In the genomic region with DNA sequence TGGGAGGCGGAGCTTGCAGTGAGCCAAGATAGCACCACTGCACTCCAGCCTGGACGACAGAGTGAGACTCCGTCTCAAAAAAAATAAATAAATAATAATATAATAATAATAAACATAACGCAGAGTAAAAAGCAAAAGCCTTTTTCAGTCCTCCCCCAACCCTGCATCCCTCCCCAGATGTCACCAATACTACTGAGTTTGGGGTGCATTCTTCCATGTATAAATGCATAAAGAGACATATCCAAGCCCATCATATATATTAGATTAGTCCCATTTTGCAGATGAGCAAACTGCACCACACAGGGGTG, we compare ENCODE assay signal across 8 cellular contexts. TPM values are rescaled to one million over a fixed set of nuclear protein-coding genes. Genes with fewer than 3 reads are reported as not detected.
DNase-seq lines count a peak whose midpoint lies in the region; ATAC-seq and TF ChIP-seq lines count a peak whose summit lies in the region.

No MANE protein-coding gene starts in this region.

- in situ Hi-C loops in GM13977 (cut with MboI; ENCODE audit: low pct_unique_long_range_greater_than_20kb, low sequenced_read_pairs, unreplicated experiment), result loop anchor here (25.0 kb wide), 1 partner anchor 286 kb away; a partner anchor contains a TSS

- no peaks in the 10 kb centered on the region for H3K36me3 ChIP-seq in stomach

- peaks cover 31% of the 10 kb centered on the region for H3K27me3 Mint-ChIP-seq in activated CD4-positive, alpha-beta T cell treated with anti-CD3 and anti-CD28 coated beads for 36 hours
- H3K27me3 Mint-ChIP-seq in activated naive CD8-positive, alpha-beta T cell treated with anti-CD3 and anti-CD28 coated beads, Interleukin-2, amount 10 ng/mL, durations not matched to agents 7 days and 5 days, result peaks cover 46% of the 10 kb centered on the region
- H3K27me3 Mint-ChIP-seq in immature natural killer cell (ENCODE audit: low read depth in 3 of 3), result peaks cover 2 to 19% (median 12%) of the 10 kb centered on the region in 3 donors

- no peaks in the 10 kb centered on the region for H3K27me3 ChIP-seq in stomach

- no peak overlapping the region for H3K27ac Mint-ChIP-seq in activated CD4-positive, alpha-beta T cell treated with anti-CD3 and anti-CD28 coated beads for 36 hours
- no peak overlapping the region for H3K27ac Mint-ChIP-seq in activated naive CD8-positive, alpha-beta T cell treated with anti-CD3 and anti-CD28 coated beads, Interleukin-2, amount 10 ng/mL, durations not matched to agents 7 days and 5 days
- no peak overlapping the region for H3K27ac Mint-ChIP-seq in immature natural killer cell

- CTCF ChIA-PET in activated CD4-positive, alpha-beta T cell treated with anti-CD3 and anti-CD28 coated beads for 36 hours (lab: Charles Lee), result interaction anchor here (0.9 to 1.0 kb wide), 5 partner anchors 12 to 79 kb away, joined by 3 to 4 read pairs (median 3); no protein-coding TSS in a partner anchor

- H3K9me3 ChIP-seq in stomach, result no peaks in the 10 kb centered on the region

- no peak for TF ChIP-seq EP300 in stomach (IDR thresholded peaks at IDR 0.05)

- H3K4me1 Mint-ChIP-seq in activated CD4-positive, alpha-beta T cell treated with anti-CD3 and anti-CD28 coated beads for 36 hours, result peaks cover 31% of the 10 kb centered on the region
- peaks cover 18% of the 10 kb centered on the region for H3K4me1 Mint-ChIP-seq in activated naive CD8-positive, alpha-beta T cell treated with anti-CD3 and anti-CD28 coated beads, Interleukin-2, amount 10 ng/mL, durations not matched to agents 7 days and 5 days
- peaks cover 9 to 18% of the 10 kb centered on the region in 2 donors for H3K4me1 Mint-ChIP-seq in immature natural killer cell

- no peak for ATAC-seq in activated CD4-positive, alpha-beta T cell treated with anti-CD3 and anti-CD28 coated beads for 36 hours
- ATAC-seq in activated naive CD8-positive, alpha-beta T cell treated with anti-CD3 and anti-CD28 coated beads, Interleukin-2, amount 10 ng/mL, durations not matched to agents 7 days and 5 days (ENCODE audit: low read depth), result no peak
- ATAC-seq in HG03097 (IDR thresholded peaks at IDR 0.05; ENCODE audit: low FRiP score, unreplicated experiment) (no peak), GM18498 (IDR thresholded peaks at IDR 0.05; ENCODE audit: unreplicated experiment) (no peak)

- no peaks in the 10 kb centered on the region for H3K9me3 Mint-ChIP-seq in activated CD4-positive, alpha-beta T cell treated with anti-CD3 and anti-CD28 coated beads for 36 hours (ENCODE audit: low read depth)
- H3K9me3 Mint-ChIP-seq in activated naive CD8-positive, alpha-beta T cell treated with anti-CD3 and anti-CD28 coated beads, Interleukin-2, amount 10 ng/mL, durations not matched to agents 7 days and 5 days, result no peaks in the 10 kb centered on the region
- no peaks in the 10 kb centered on the region for H3K9me3 Mint-ChIP-seq in immature natural killer cell

- TF ChIP-seq CTCF in stomach (IDR thresholded peaks at IDR 0.05) (no peak), GM13977 (IDR thresholded peaks at IDR 0.05; ENCODE audit: extremely low read depth, insufficient read depth, missing control alignments) (no peak)

- H3K27ac ChIP-seq in stomach, result peak overlapping the region in 4 of 5 donors; percentile 83 to 93 (median 86)

- H3K36me3 Mint-ChIP-seq in activated CD4-positive, alpha-beta T cell treated with anti-CD3 and anti-CD28 coated beads for 36 hours (ENCODE audit: low read depth), result no peaks in the 10 kb centered on the region
- no peaks in the 10 kb centered on the region for H3K36me3 Mint-ChIP-seq in activated naive CD8-positive, alpha-beta T cell treated with anti-CD3 and anti-CD28 coated beads, Interleukin-2, amount 10 ng/mL, durations not matched to agents 7 days and 5 days
- no peaks in the 10 kb centered on the region for H3K36me3 Mint-ChIP-seq in immature natural killer cell

- peaks cover 38 to 66% (median 45%) of the 10 kb centered on the region in 4 donors for H3K4me1 ChIP-seq in stomach

- peak overlapping the region; percentile 68 for H3K4me3 Mint-ChIP-seq in activated CD4-positive, alpha-beta T cell treated with anti-CD3 and anti-CD28 coated beads for 36 hours
- peak overlapping the region; percentile 78 for H3K4me3 Mint-ChIP-seq in activated naive CD8-positive, alpha-beta T cell treated with anti-CD3 and anti-CD28 coated beads, Interleukin-2, amount 10 ng/mL, durations not matched to agents 7 days and 5 days
- H3K4me3 Mint-ChIP-seq in immature natural killer cell, result peak overlapping the region; percentile 73 to 85 (median 81)

- peak overlapping the region; percentile 51 to 62 (median 57) for H3K4me3 ChIP-seq in stomach

- intact Hi-C loops in activated CD4-positive, alpha-beta T cell treated with anti-CD3 and anti-CD28 coated beads for 36 hours (cut with DNase I, micrococcal nuclease), result loop anchor here in 1 of 2 experiments (2.0 kb wide), 1 partner anchor 33 kb away; a partner anchor contains a TSS
- intact Hi-C loops in stomach (cut with DNase I; ENCODE audit: low total_unique reads), result no loop called here

- POLR2A ChIA-PET in activated CD4-positive, alpha-beta T cell treated with anti-CD3 and anti-CD28 coated beads for 36 hours (lab: Charles Lee), result interaction anchor here (0.6 to 1.4 kb wide), 4 partner anchors 11 to 297 kb away, joined by 3 to 6 read pairs (median 4); no protein-coding TSS in a partner anchor
- POLR2A ChIA-PET in activated naive CD8-positive, alpha-beta T cell treated with anti-CD3 and anti-CD28 coated beads, Interleukin-2, amount 10 ng/mL, durations not matched to agents 7 days and 5 days (lab: Charles Lee), result interaction anchor here (0.6 to 1.0 kb wide), 4 partner anchors 9 to 551 kb away, joined by 3 to 5 read pairs (median 3); no protein-coding TSS in a partner anchor

- DNase-seq in activated CD4-positive, alpha-beta T cell treated with anti-CD3 and anti-CD28 coated beads for 36 hours, result no peak
- DNase-seq in activated CD4-positive, alpha-beta T cell treated with anti-CD3 and anti-CD28 coated beads, Interleukin-2, amount 50 U/mL, for 1 hour, result no peak
- no peak for DNase-seq in activated naive CD8-positive, alpha-beta T cell treated with anti-CD3 and anti-CD28 coated beads, Interleukin-2, amount 10 ng/mL, durations not matched to agents 7 days and 5 days
- DNase-seq in immature natural killer cell, result no peak
- DNase-seq in stomach, result no peak
- DNase-seq in GM13977 (ENCODE audit: low spot score), result no peak

- TF ChIP-seq POLR2A in stomach (IDR thresholded peaks at IDR 0.05), result no peak

- WGBS in stomach, 5 donors, result 39 to 52% (median 44%) methylated on average over 4 of the region's 4 CpGs

RNA-seq across cellular contexts. Expression of a gene that starts 0.9 kb away (rescaled TPM):
- under 1 TPM; 0.28 to 0.59 TPM for total RNA-seq in activated CD4-positive, alpha-beta T cell treated with anti-CD3 and anti-CD28 coated beads for 36 hours
- under 1 TPM; 0.11 to 0.30 TPM for total RNA-seq in activated naive CD8-positive, alpha-beta T cell treated with anti-CD3 and anti-CD28 coated beads, Interleukin-2, amount 10 ng/mL, durations not matched to agents 7 days and 5 days
- polyA plus RNA-seq in immature natural killer cell (not detected), stomach (10 to 100 TPM in 1 of 3 donors, 1 to 10 TPM in 2; 7.5 to 54.2 (median 8.7) TPM)
- total RNA-seq in stomach, result 10 to 100 TPM in 3 of 5 donors, 1 to 10 TPM in 2; 4.9 to 32.3 (median 11.7) TPM

RNA-seq across cellular contexts. Expression of a gene that starts 31.1 kb away (rescaled TPM):
- 100 to 1,000 TPM; 185 to 265 TPM for total RNA-seq in activated CD4-positive, alpha-beta T cell treated with anti-CD3 and anti-CD28 coated beads for 36 hours
- total RNA-seq in activated naive CD8-positive, alpha-beta T cell treated with anti-CD3 and anti-CD28 coated beads, Interleukin-2, amount 10 ng/mL, durations not matched to agents 7 days and 5 days, result 100 to 1,000 TPM; 302 to 303 TPM
- polyA plus RNA-seq in immature natural killer cell (100 to 1,000 TPM in 1 of 3 donors, 10 to 100 TPM in 2; 44.2 to 113 (median 73.0) TPM), stomach (100 to 1,000 TPM in 2 of 3 donors, 10 to 100 TPM in 1; 77.7 to 127 (median 115) TPM)
- 100 to 1,000 TPM in 4 of 5 donors, 10 to 100 TPM in 1; 87.5 to 330 (median 142) TPM for total RNA-seq in stomach

RNA-seq across cellular contexts. Expression of a gene that starts 32.7 kb away (rescaled TPM):
- under 1 TPM in 1 of 2 experiments, not detected in 1; 0.34 TPM for total RNA-seq in activated CD4-positive, alpha-beta T cell treated with anti-CD3 and anti-CD28 coated beads for 36 hours
- under 1 TPM; 0.58 to 0.60 TPM for total RNA-seq in activated naive CD8-positive, alpha-beta T cell treated with anti-CD3 and anti-CD28 coated beads, Interleukin-2, amount 10 ng/mL, durations not matched to agents 7 days and 5 days
- polyA plus RNA-seq in immature natural killer cell (not detected), stomach (under 1 TPM in 1 of 3 donors, not detected in 2; 0.93 TPM)
- not detected for total RNA-seq in stomach

RNA-seq across cellular contexts. Expression of a gene that starts 40.4 kb away (rescaled TPM):
- 1 to 10 TPM in 1 of 2 experiments, under 1 TPM in 1; 0.96 to 1.2 TPM for total RNA-seq in activated CD4-positive, alpha-beta T cell treated with anti-CD3 and anti-CD28 coated beads for 36 hours
- total RNA-seq in activated naive CD8-positive, alpha-beta T cell treated with anti-CD3 and anti-CD28 coated beads, Interleukin-2, amount 10 ng/mL, durations not matched to agents 7 days and 5 days, result 1 to 10 TPM; 1.4 to 1.7 TPM
- polyA plus RNA-seq in immature natural killer cell, result not detected
- total RNA-seq in stomach, result 10 to 100 TPM in 2 of 5 donors, 1 to 10 TPM in 3; 1.7 to 29.3 (median 6.5) TPM
- polyA plus RNA-seq in stomach, result 100 to 1,000 TPM in 1 of 3 donors, 1 to 10 TPM in 2; 3.1 to 345 (median 6.8) TPM
